8 cellular contexts compared by ENCODE assay signal in the genomic region with DNA sequence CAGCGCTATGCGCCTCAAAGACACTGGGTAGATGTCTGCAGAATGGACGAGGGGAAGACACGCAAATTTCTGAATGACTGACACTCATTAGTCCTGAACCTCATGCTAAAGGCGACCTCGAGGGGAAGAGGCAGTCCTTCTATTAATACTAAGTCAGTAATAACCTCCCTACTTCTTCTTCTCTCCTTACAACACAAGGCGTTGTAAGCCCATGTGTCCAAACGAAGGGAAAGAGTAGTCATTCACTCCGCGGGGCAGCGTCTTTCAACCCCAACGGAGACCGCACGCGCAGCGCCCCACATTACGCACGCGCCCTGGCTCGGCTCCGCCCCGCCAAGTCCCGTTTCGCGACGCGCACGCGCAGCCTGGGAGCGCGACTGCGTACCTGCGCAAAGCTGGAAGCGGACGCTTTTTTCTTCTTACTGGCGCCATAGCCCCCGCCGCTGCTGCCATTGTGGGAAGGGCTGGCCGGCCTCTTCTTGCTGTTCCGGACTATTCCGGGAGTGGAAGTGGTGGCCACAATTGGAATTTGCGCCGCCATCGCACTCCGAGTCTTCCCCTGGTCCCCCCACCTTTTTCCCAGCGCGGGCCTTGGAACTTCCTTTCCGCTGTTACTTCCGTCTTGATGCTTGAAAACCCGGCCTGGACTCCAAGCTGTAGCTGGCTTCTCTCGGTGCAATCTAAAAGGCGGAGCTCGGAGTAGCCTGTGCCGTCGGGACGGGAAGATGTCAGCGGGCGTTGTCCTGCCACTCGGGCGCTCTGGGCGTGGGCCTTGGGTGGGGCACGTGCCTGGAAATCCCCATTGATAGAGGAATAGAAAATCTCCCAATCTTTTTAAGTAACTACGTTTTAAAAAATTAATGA. TPM values are rescaled to one million over a fixed set of nuclear protein-coding genes. Genes with fewer than 3 reads are reported as not detected.
DNase-seq lines count a peak whose midpoint lies in the region; ATAC-seq and TF ChIP-seq lines count a peak whose summit lies in the region.

INO80C (minus strand) TSS at position 627 of the 864 bp plus-strand sequence; CDS start at position 541, 86 bp downstream.

- POLR2A ChIA-PET in PC-9 (lab: Charles Lee; ENCODE audit: unreplicated experiment): interaction anchor here (0.6 to 0.7 kb wide), 2 partner anchors 16 to 111 kb away, joined by 6 to 9 read pairs; no protein-coding TSS in a partner anchor

- H4K20me1 ChIP-seq in PC-9 (ENCODE audit: insufficient read depth): no peaks in the 10 kb centered on the region

- intact Hi-C loops in PC-9 (cut with micrococcal nuclease; ENCODE audit: unreplicated experiment): no loop called here

- H3F3A ChIP-seq in PC-9 (ENCODE audit: insufficient read depth, low read depth): peaks cover 18% of the 10 kb centered on the region; the same call in 1 of the 2 replicates

- H3K27ac ChIP-seq in PC-9 (peak within 1 kb of the TSS; percentile 79), mucosa of rectum (ENCODE audit: low read depth in 2 of 2, low read length in 2 of 2) (peak within 1 kb of the TSS; percentile 97 to 98)

- CTCF ChIA-PET in PC-9 (lab: Charles Lee): no interaction called here

- peak within 1 kb of the TSS; percentile 86 to 93 for H3K9ac ChIP-seq in mucosa of rectum (ENCODE audit: low read depth in 1 of 2, low read length in 2 of 2)

- H3K27me3 ChIP-seq in PC-9 (ENCODE audit: insufficient read depth, low read depth) (no peaks in the 10 kb centered on the region), mucosa of rectum (ENCODE audit: control insufficient read depth in 2 of 2, insufficient read depth in 2 of 2, low read length in 2 of 2) (no peaks in the 10 kb centered on the region)

- no peaks in the 10 kb centered on the region for H3K9me3 ChIP-seq in PC-9 (ENCODE audit: insufficient read depth, low read depth)
- H3K9me3 ChIP-seq in mucosa of rectum (ENCODE audit: control insufficient read depth in 2 of 2, low read length in 2 of 2): no peaks in the 10 kb centered on the region

- peak; percentile 96 for ATAC-seq in GM21723 (IDR thresholded peaks at IDR 0.05; ENCODE audit: unreplicated experiment)

- H3K36me3 ChIP-seq in PC-9 (ENCODE audit: low read depth): no peaks in the 10 kb centered on the region
- H3K36me3 ChIP-seq in mucosa of rectum (ENCODE audit: control insufficient read depth in 2 of 2, insufficient read depth in 2 of 2, low read length in 2 of 2): no peaks in the 10 kb centered on the region

- peak within 1 kb of the TSS; percentile 75 for H2AFZ ChIP-seq in PC-9

- H3K4me3 ChIP-seq in PC-9 (peak within 1 kb of the TSS; percentile 65), epithelial cell of proximal tubule (ENCODE audit: low read depth, low read length) (peak within 1 kb of the TSS; percentile 87), mucosa of rectum (ENCODE audit: low read length in 2 of 2) (peak within 1 kb of the TSS; percentile 82 to 89)

- BruUV-seq in PC-9 (replicated peaks; lab: Mats Ljungman, UMichigan): TSS peak; percentile 96

- no peak for TF ChIP-seq CTCF in PC-9 (conservative IDR thresholded peaks at IDR 0.05)
- TF ChIP-seq CTCF in epithelial cell of proximal tubule (conservative IDR thresholded peaks at IDR 0.05; ENCODE audit: low read depth, low read length): no peak

- DNase-seq in DMS53 treated with DMSO at 0.1 percent for 48 hours (lab: John Stamatoyannopoulos, UW; ENCODE audit: unreplicated experiment) (peak; percentile 90), KBM-7 (peak; percentile 93), PC-9 (peak; percentile 79 to 84), epithelial cell of proximal tubule (ENCODE audit: low read depth) (peak; percentile 65)
- peak; percentile 94 for DNase-seq in activated T-cell treated with anti-CD3 and anti-CD28 coated beads, Interleukin-2, amount 50 U/mL, for 1 hour
- peak; percentile 80 to 86 for DNase-seq in stimulated activated CD8-positive, alpha-beta memory T cell treated with anti-CD3 and anti-CD28 coated beads, Interleukin-4, amount 100 ng/mL, for 4 hours (ENCODE audit: low read depth in 2 of 2, low spot score in 1 of 2)

- no peaks in the 10 kb centered on the region for H3K9me2 ChIP-seq in PC-9 (ENCODE audit: insufficient read depth)

- peak within 1 kb of the TSS; percentile 99 for H3K4me2 ChIP-seq in PC-9

- in situ Hi-C loops in KBM-7 (cut with MboI; ENCODE audit: low pct_unique_long_range_greater_than_20kb, low sequenced_read_pairs): no loop called here

- peaks cover 24% of the 10 kb centered on the region for H3K79me2 ChIP-seq in PC-9 (ENCODE audit: low read depth)

- H3K4me1 ChIP-seq in PC-9 (replicated peaks; ENCODE audit: insufficient read depth): peaks cover 23% of the 10 kb centered on the region
- peaks cover 13 to 16% of the 10 kb centered on the region in 2 donors for H3K4me1 ChIP-seq in mucosa of rectum (ENCODE audit: control insufficient read depth in 2 of 2, insufficient read depth in 2 of 2, low read length in 2 of 2)

RNA-seq across cellular contexts. Expression of gene INO80C, which starts in this region (rescaled TPM):
- total RNA-seq in PC-9 (2021) (23.9 and 29.5 TPM in 2 replicates), epithelial cell of proximal tubule (8.3 and 19.0 TPM in 2 replicates)

Comparison
In these comparisons a context has a peak if more than half of its experiments do, and no peak if none do; other contexts are left out.
1. Peak in every context shown above with its lines: DNase-seq, ATAC-seq, H3K4me3 ChIP-seq and H3K27ac ChIP-seq.